9 cellular contexts compared by ENCODE assay signal in the genomic region with DNA sequence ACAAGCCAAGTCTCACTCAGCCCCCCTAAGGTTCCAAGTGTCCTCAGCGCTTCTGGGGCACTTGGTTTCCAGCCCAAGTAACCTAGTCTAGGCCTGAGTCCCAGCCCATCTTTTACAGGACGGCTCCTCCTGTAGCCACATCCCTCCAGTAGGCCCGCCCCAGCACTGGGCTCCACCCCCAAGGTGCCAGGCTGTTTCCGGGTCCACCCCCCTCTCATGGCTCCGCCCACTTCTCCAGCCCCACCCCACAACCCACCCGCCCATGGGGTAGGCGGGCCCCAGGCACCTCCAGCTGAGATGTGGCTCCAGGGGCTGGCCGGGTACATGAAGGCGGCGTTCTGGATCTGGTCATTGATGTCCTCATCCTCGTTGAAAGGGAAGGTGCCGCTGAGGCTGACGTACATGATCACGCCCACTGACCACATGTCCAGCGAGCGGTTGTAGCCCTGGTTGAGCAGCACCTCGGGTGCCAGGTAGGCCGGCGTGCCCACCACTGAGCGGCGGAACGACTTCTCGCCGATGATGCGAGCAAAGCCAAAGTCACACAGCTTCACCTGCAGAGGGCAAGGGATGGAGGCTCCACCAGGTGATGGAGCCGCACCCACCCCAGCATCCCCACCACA. TPM values are rescaled to one million over a fixed set of nuclear protein-coding genes. Genes with fewer than 3 reads are reported as not detected.
DNase-seq lines count a peak whose midpoint lies in the region; ATAC-seq and TF ChIP-seq lines count a peak whose summit lies in the region.
"Had no signal": no experiment of that assay in that cellular context is flagged by ENCODE, and none has a peak within 500 bp of the region (broad histone marks: within the 10 kb centered on the region; RNA-seq: fewer than 3 reads in every experiment).

No MANE protein-coding gene starts in this region.

- peak; percentile 52 for ATAC-seq in left lobe of liver
- ATAC-seq in GM21737 (IDR thresholded peaks at IDR 0.05; ENCODE audit: unreplicated experiment), result no peak

- TF ChIP-seq CTCF in 22Rv1 (IDR thresholded peaks at IDR 0.05), result no peak

- DNase-seq in HPDE6-E6E7 (ENCODE audit: extremely low spot score) (peak; percentile 31), activated T-cell treated with anti-CD3 and anti-CD28 coated beads for 24 hours (ENCODE audit: low read depth) (peak; percentile 51), left lobe of liver (ENCODE audit: low spot score) (no peak), OCI-M2 (lab: John Stamatoyannopoulos, UW; ENCODE audit: unreplicated experiment) (no peak), NCI-H524 treated with DMSO at 0.1 percent for 48 hours (lab: John Stamatoyannopoulos, UW) (no peak), AML-193 (lab: John Stamatoyannopoulos, UW) (no peak)

- H3K27ac ChIP-seq in 22Rv1, result peak overlapping the region; percentile 58
- H3K27ac ChIP-seq: thoracic aorta had no signal

RNA-seq across cellular contexts. Expression of gene DACT3, which starts 17.2 kb away (rescaled TPM):
- total RNA-seq in left lobe of liver, result 1.2 TPM

RNA-seq across cellular contexts. Expression of gene PRKD2, which starts 38.7 kb away (rescaled TPM):
- total RNA-seq in left lobe of liver, result 13.7 TPM

RNA-seq across cellular contexts. Expression of gene GNG8, which starts 42.2 kb away (rescaled TPM):
- total RNA-seq in left lobe of liver, result not detected
- total RNA-seq: thoracic aorta had no signal

RNA-seq across cellular contexts. Expression of gene PTGIR, which starts 53.3 kb away (rescaled TPM):
- 3.0 TPM for total RNA-seq in left lobe of liver

Comparison
In these comparisons a context has a peak if more than half of its experiments do, and no peak if none do; other contexts are left out.
1. DNase-seq: peak in HPDE6-E6E7 (single experiment) and activated T-cell treated with anti-CD3 and anti-CD28 coated beads for 24 hours (single experiment); none in left lobe of liver (single experiment), OCI-M2 (single experiment), NCI-H524 treated with DMSO at 0.1 percent for 48 hours (single experiment) and AML-193 (0 of 2).